ENCODE assay signal across 18 cellular contexts in the genomic region with DNA sequence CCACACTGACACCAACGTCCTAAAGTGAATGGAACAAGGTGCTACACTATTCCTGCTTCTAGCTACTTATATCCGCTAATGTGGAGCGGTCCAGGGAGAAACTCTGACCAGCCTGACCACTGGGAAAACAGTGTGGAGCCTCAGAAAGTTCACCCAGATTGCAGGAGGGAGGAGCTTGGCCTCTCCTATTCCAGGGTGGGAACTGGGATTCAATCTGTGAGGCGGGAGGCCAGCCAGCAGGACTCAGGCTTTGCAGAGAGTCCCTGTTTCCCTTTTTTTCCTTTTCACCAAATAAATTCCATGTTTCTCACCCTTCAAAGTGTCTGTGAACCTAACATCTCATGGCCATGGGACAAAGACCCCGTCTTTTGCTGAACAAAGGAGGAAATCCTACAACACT.
"Had no signal": no experiment of that assay in that cellular context is flagged by ENCODE, and none has a peak within 500 bp of the region (broad histone marks: within the 10 kb centered on the region; RNA-seq: fewer than 3 reads in every experiment).

No MANE protein-coding gene starts in this region.

- H3K4me1 ChIP-seq: ascending aorta, heart right ventricle, neural progenitor cell had no signal

- H3K4me1 Mint-ChIP-seq: central memory CD8-positive, alpha-beta T cell; naive thymus-derived CD4-positive, alpha-beta T cell; neural progenitor cell had no signal

- FAIRE-seq: colon, keratinocyte had no signal

- H3K9ac ChIP-seq: neural progenitor cell had no signal

- H3K4me3 Mint-ChIP-seq: central memory CD8-positive, alpha-beta T cell; effector memory CD8-positive, alpha-beta T cell; naive thymus-derived CD4-positive, alpha-beta T cell; neural progenitor cell had no signal

- ATAC-seq: activated naive CD4-positive, alpha-beta T cell treated with anti-CD3 and anti-CD28 coated beads, Interleukin-2, amount 50 U/mL, for 72 hours; effector memory CD8-positive, alpha-beta T cell; naive thymus-derived CD4-positive, alpha-beta T cell had no signal

- DNase-seq: activated CD4-positive, alpha-beta T cell treated with anti-CD3 and anti-CD28 coated beads for 1 hour; activated gamma-delta T cell treated with Interleukin-2 at 50 U/mL for 16 hours; activated T-cell treated with anti-CD3 and anti-CD28 coated beads, Interleukin-2, amount 50 U/mL, for 1 hour; effector memory CD8-positive, alpha-beta T cell; naive thymus-derived CD4-positive, alpha-beta T cell; retina; stimulated activated CD4-positive, alpha-beta T cell treated with anti-CD3 and anti-CD28 coated beads, Interleukin-4, amount 100 ng/mL, for 24 hours; stimulated activated naive CD4-positive, alpha-beta T cell treated with Interleukin-2 at 50 U/mL for 16 hours; T-helper 9 cell had no signal

- H3K36me3 ChIP-seq: ascending aorta, esophagus muscularis mucosa, heart right ventricle, neural progenitor cell had no signal

- H3K9me3 ChIP-seq: ascending aorta, esophagus muscularis mucosa, heart right ventricle had no signal

- H2AFZ ChIP-seq: neural progenitor cell had no signal

- H3K27ac ChIP-seq: ascending aorta, heart right ventricle, neural progenitor cell had no signal

- H3K27me3 Mint-ChIP-seq: central memory CD8-positive, alpha-beta T cell; effector memory CD8-positive, alpha-beta T cell; naive thymus-derived CD4-positive, alpha-beta T cell had no signal

- H3K4me2 ChIP-seq: neural progenitor cell had no signal

- H3K27me3 ChIP-seq: ascending aorta, esophagus muscularis mucosa, heart right ventricle, neural progenitor cell had no signal

- H3K27ac Mint-ChIP-seq: activated naive CD4-positive, alpha-beta T cell treated with anti-CD3 and anti-CD28 coated beads, Interleukin-2, amount 50 U/mL, for 72 hours; effector memory CD8-positive, alpha-beta T cell; naive thymus-derived CD4-positive, alpha-beta T cell; neural progenitor cell had no signal

- H3K4me3 ChIP-seq: ascending aorta, esophagus muscularis mucosa, heart right ventricle, lung, neural progenitor cell had no signal
